In genomic region chr9:87525546-87526303, GRCh38 we compare ENCODE assay signal across 17 cellular contexts. TPM values are rescaled to one million over a fixed set of nuclear protein-coding genes. Genes with fewer than 3 reads are reported as not detected.
DNase-seq lines count a peak whose midpoint lies in the region; ATAC-seq and TF ChIP-seq lines count a peak whose summit lies in the region.
"Had no signal": no experiment of that assay in that cellular context is flagged by ENCODE, and none has a peak within 500 bp of the region (broad histone marks: within the 10 kb centered on the region; RNA-seq: fewer than 3 reads in every experiment).

No MANE protein-coding gene starts in this region.

- H3K4me1 Mint-ChIP-seq in GM23338 (peaks cover 62% of the 10 kb centered on the region), WTC11 (peaks cover 71% of the 10 kb centered on the region), type B pancreatic cell (ENCODE audit: unreplicated experiment) (peaks cover 31% of the 10 kb centered on the region)
- H3K4me1 Mint-ChIP-seq: CD4-positive, alpha-beta memory T cell; IgD-negative memory B cell had no signal

- H3K4me1 ChIP-seq in GM23338 (ENCODE audit: insufficient read depth) (peaks cover 34% of the 10 kb centered on the region), trophoblast cell (ENCODE audit: control insufficient read depth in 1 of 2, insufficient read depth in 2 of 2, low read length in 2 of 2) (peaks cover 7 to 11% of the 10 kb centered on the region in 2 experiments), foreskin keratinocyte (no peaks in the 10 kb centered on the region), heart right ventricle (peaks cover 0 to 15% (median 0%) of the 10 kb centered on the region in 9 donors)

- H4K12ac ChIP-seq in trophoblast cell (ENCODE audit: low read depth, low read length), result no peak overlapping the region

- no peaks in the 10 kb centered on the region for H3K9me3 Mint-ChIP-seq in GM23338
- peaks cover 3% of the 10 kb centered on the region; the same call in 1 of the 2 replicates for H3K9me3 Mint-ChIP-seq in WTC11
- H3K9me3 Mint-ChIP-seq in type B pancreatic cell, result no peaks in the 10 kb centered on the region

- H3K36me3 ChIP-seq in GM23338 (ENCODE audit: insufficient read depth), result peaks cover 3% of the 10 kb centered on the region; the same call in 1 of the 2 replicates
- H3K36me3 ChIP-seq in trophoblast cell (ENCODE audit: control insufficient read depth in 1 of 2, insufficient read depth in 2 of 2, low read length in 2 of 2), result peaks cover 0 to 4% of the 10 kb centered on the region in 2 experiments
- H3K36me3 ChIP-seq in heart right ventricle, result no peaks in the 10 kb centered on the region
- H3K36me3 ChIP-seq: BE2C had no signal

- H3K79me2 ChIP-seq in GM23338 (replicated peaks; ENCODE audit: insufficient read depth) (peaks cover 91% of the 10 kb centered on the region), trophoblast cell (ENCODE audit: control insufficient read depth, insufficient read depth, low read length, poor library complexity) (peaks cover 3% of the 10 kb centered on the region)

- WGBS in trophoblast cell (ENCODE audit: extremely low coverage, insufficient coverage, insufficient read length), result no CpG with 5 or more reads among the region's 9 CpGs
- WGBS in heart right ventricle, 2 donors, result 85 to 95% methylated on average over 9 of the region's 9 CpGs

- H3K27me3 Mint-ChIP-seq in GM23338 (ENCODE audit: insufficient read depth, low read depth, poor library complexity) (peaks cover 4% of the 10 kb centered on the region), WTC11 (ENCODE audit: low read depth) (no peaks in the 10 kb centered on the region), type B pancreatic cell (no peaks in the 10 kb centered on the region)

- H2AFZ ChIP-seq in GM23338 (no peak overlapping the region), trophoblast cell (ENCODE audit: insufficient read depth, low read length, poor library complexity) (no peak overlapping the region)

- CTCF ChIA-PET in WTC11 (lab: Charles Lee), result interaction anchor here (0.8 to 1.0 kb wide), 3 partner anchors 9 to 28 kb away, joined by 3 to 5 read pairs (median 3); partner anchors contain the start of gene DAPK1

- H2AK5ac ChIP-seq in trophoblast cell (ENCODE audit: low read length), result no peak overlapping the region

- no peaks in the 10 kb centered on the region for H3K9me2 ChIP-seq in GM23338 (ENCODE audit: insufficient read depth)

- no peak overlapping the region for H2BK12ac ChIP-seq in trophoblast cell (ENCODE audit: low read length)

- ATAC-seq in GM23338 (peak; percentile 78), WTC11 (peak; percentile 69), foreskin keratinocyte (no peak), heart right ventricle (no peak)

- peak overlapping the region; percentile 26 for H3K4ac ChIP-seq in trophoblast cell (ENCODE audit: low read depth, low read length)

- no peak overlapping the region for H3K14ac ChIP-seq in trophoblast cell (ENCODE audit: low read length)

- H3K27ac Mint-ChIP-seq in GM23338 (no peak overlapping the region), WTC11 (peak overlapping the region; percentile 44), type B pancreatic cell (no peak overlapping the region)
- H3K27ac Mint-ChIP-seq: CD4-positive, alpha-beta memory T cell; IgD-negative memory B cell had no signal

- H3K36me3 Mint-ChIP-seq in GM23338 (ENCODE audit: low read depth), result peaks cover 39% of the 10 kb centered on the region
- peaks cover 21% of the 10 kb centered on the region for H3K36me3 Mint-ChIP-seq in WTC11
- peaks cover 48% of the 10 kb centered on the region for H3K36me3 Mint-ChIP-seq in type B pancreatic cell
- H3K36me3 Mint-ChIP-seq: CD4-positive, alpha-beta memory T cell; IgD-negative memory B cell had no signal

- no peak overlapping the region for H4K8ac ChIP-seq in trophoblast cell (ENCODE audit: low read depth, low read length)

- H3K27me3 ChIP-seq in GM23338 (ENCODE audit: insufficient read depth) (no peaks in the 10 kb centered on the region), trophoblast cell (ENCODE audit: insufficient read depth, low read length) (no peaks in the 10 kb centered on the region), foreskin keratinocyte (no peaks in the 10 kb centered on the region), heart right ventricle (peaks cover 0 to 6% (median 0%) of the 10 kb centered on the region in 7 donors)
- H3K27me3 ChIP-seq: BE2C had no signal

- H4K91ac ChIP-seq in trophoblast cell (ENCODE audit: low read depth, low read length), result no peak overlapping the region

- H3K18ac ChIP-seq in trophoblast cell (ENCODE audit: low read length), result no peak overlapping the region

- intact Hi-C loops in heart right ventricle (cut with DNase I), result no loop called here

- H3K23ac ChIP-seq in trophoblast cell (ENCODE audit: low read length), result no peak overlapping the region

- H3K4me3 Mint-ChIP-seq in GM23338 (no peak overlapping the region), WTC11 (no peak overlapping the region), type B pancreatic cell (no peak overlapping the region)
- H3K4me3 Mint-ChIP-seq: IgD-negative memory B cell had no signal

- H3K9me3 ChIP-seq in trophoblast cell (ENCODE audit: insufficient read depth, low read depth, low read length) (no peaks in the 10 kb centered on the region), heart right ventricle (no peaks in the 10 kb centered on the region)
- H3K9me3 ChIP-seq: BE2C had no signal

- H3K27ac ChIP-seq in GM23338 (ENCODE audit: low read depth) (no peak overlapping the region), trophoblast cell (ENCODE audit: low read depth, low read length) (no peak overlapping the region), foreskin keratinocyte (no peak overlapping the region), heart right ventricle (no peak overlapping the region)
- H3K27ac ChIP-seq: C4-2B had no signal

- TF ChIP-seq CTCF in GM23338 (conservative IDR thresholded peaks at IDR 0.05; ENCODE audit: low read depth in 2 of 2) (no peak), WTC11 (IDR thresholded peaks at IDR 0.05) (no peak), type B pancreatic cell (conservative IDR thresholded peaks at IDR 0.05) (no peak), foreskin keratinocyte (conservative IDR thresholded peaks at IDR 0.05) (no peak), heart right ventricle (IDR thresholded peaks at IDR 0.05) (no peak)

- H2BK120ac ChIP-seq in trophoblast cell (ENCODE audit: insufficient read depth, low read length, poor library complexity), result no peak overlapping the region

- POLR2A ChIA-PET in WTC11 (lab: Charles Lee), result no interaction called here

- DNase-seq in GM23338 (ENCODE audit: low spot score) (no peak), WTC11 (ENCODE audit: low spot score) (peak; percentile 33), iPS-NIHi11 (ENCODE audit: low spot score) (peak; percentile 30), trophoblast cell (no peak), type B pancreatic cell (ENCODE audit: extremely low spot score, unreplicated experiment) (no peak), foreskin keratinocyte (no peak), heart right ventricle (no peak)
- DNase-seq in stimulated activated CD4-positive, alpha-beta T cell treated with anti-CD3 and anti-CD28 coated beads, Interleukin-4, amount 100 ng/mL, for 4 hours, result no peak
- DNase-seq: BE2C; CD4-positive, alpha-beta memory T cell; COR-L47; DMS153; DMS79 treated with DMSO at 0.1 percent for 48 hours; EL; GDM1 had no signal

- H2BK5ac ChIP-seq in trophoblast cell (ENCODE audit: low read depth, low read length, poor library complexity), result no peak overlapping the region

- no peaks in the 10 kb centered on the region; the same call in 1 of the 2 replicates for H3F3A ChIP-seq in GM23338 (replicated peaks; ENCODE audit: low read depth)

- no peak overlapping the region for H3K9ac ChIP-seq in trophoblast cell (ENCODE audit: low read length)

- H3K4me2 ChIP-seq in GM23338 (no peak overlapping the region), trophoblast cell (ENCODE audit: low read length) (no peak overlapping the region)

- no peak overlapping the region for H3K4me3 ChIP-seq in GM23338
- H3K4me3 ChIP-seq in trophoblast cell (ENCODE audit: low read depth, low read length), result no peak overlapping the region
- H3K4me3 ChIP-seq in heart right ventricle, result no peak overlapping the region

- peaks cover 39% of the 10 kb centered on the region for H4K20me1 ChIP-seq in GM23338 (replicated peaks; ENCODE audit: insufficient read depth)

- no peaks in the 10 kb centered on the region for H3K79me1 ChIP-seq in trophoblast cell (ENCODE audit: low read length)

TF ChIP-seq in GM23338, 12 proteins besides CTCF, POLR2A, EP300 and RAD21 (continues in another document):
- TF ChIP-seq STAT1 (IDR thresholded peaks at IDR 0.05; ENCODE audit: unreplicated experiment) (no peak), ETS1 (IDR thresholded peaks at IDR 0.05) (no peak), ZNF331 (CRISPR knock-in tag; IDR thresholded peaks at IDR 0.05; ENCODE audit: low read depth) (no peak)

TF ChIP-seq in WTC11, 78 proteins besides CTCF, POLR2A, EP300 and RAD21 (continues in another document):
- TF ChIP-seq AR (CRISPR knock-in tag; IDR thresholded peaks at IDR 0.05) (no peak), ZNF121 (CRISPR knock-in tag; IDR thresholded peaks at IDR 0.05) (peak; percentile 85; the same call in 1 of the 2 replicates)

RNA-seq across cellular contexts. Expression of gene DAPK1, which starts 28.1 kb away (rescaled TPM):
- 109 and 134 TPM in 2 replicates for total RNA-seq in GM23338 (2014; rRNA removed; shearing (Covaris generic))
- polyA plus RNA-seq in GM23338 (2016; fragmentation: Nextera tagmentation; extraction: Ambion mirVana), result 32.2 and 37.0 TPM in 2 replicates
- 127 to 130 TPM (median 129 TPM) in 3 replicates for total RNA-seq in WTC11 (2021)
- polyA plus RNA-seq in trophoblast cell (2013), result 19.7 and 20.7 TPM in 2 replicates
- 160 and 246 TPM in 2 replicates for total RNA-seq in type B pancreatic cell (ENCODE audit: low replicate concordance)
- 1.2 and 1.9 TPM in 2 replicates for total RNA-seq in foreskin keratinocyte
- 0.65 and 0.67 TPM in 2 replicates for polyA plus RNA-seq in foreskin keratinocyte
- total RNA-seq in heart right ventricle, result 10 to 100 TPM in 1 of 10 donors, 1 to 10 TPM in 9; 2.3 to 15.5 (median 4.3) TPM
- polyA plus RNA-seq in heart right ventricle, result 1 to 10 TPM; 1.1 to 2.2 TPM
- polyA plus RNA-seq: CD4-positive, alpha-beta memory T cell had no signal

Comparison
In these comparisons a context has a peak if more than half of its experiments do, and no peak if none do; other contexts are left out.
1. ATAC-seq: peak in GM23338 (single experiment) and WTC11 (single experiment); none in foreskin keratinocyte (single experiment) and heart right ventricle (0 of 8).
2. DNase-seq: peak in WTC11 (single experiment) and iPS-NIHi11 (single experiment); none in GM23338 (single experiment), trophoblast cell (0 of 2), type B pancreatic cell (single experiment), stimulated activated CD4-positive, alpha-beta T cell treated with anti-CD3 and anti-CD28 coated beads, Interleukin-4, amount 100 ng/mL, for 4 hours (0 of 2), foreskin keratinocyte (0 of 2) and heart right ventricle (0 of 2).